ENCODE assay signal across 9 cellular contexts in genomic region chr9:114382951-114383865, GRCh38. TPM values are rescaled to one million over a fixed set of nuclear protein-coding genes. Genes with fewer than 3 reads are reported as not detected.
DNase-seq lines count a peak whose midpoint lies in the region; ATAC-seq, FAIRE-seq and TF ChIP-seq lines count a peak whose summit lies in the region.
"Had no signal": no experiment of that assay in that cellular context is flagged by ENCODE, and none has a peak within 500 bp of the region (broad histone marks: within the 10 kb centered on the region; RNA-seq: fewer than 3 reads in every experiment).

No MANE protein-coding gene starts in this region.

- peak overlapping the region; percentile 41 to 99 (median 88) for H3K27ac ChIP-seq in skin epidermis

- DNase-seq in GM10266 (ENCODE audit: extremely low spot score) (peak; percentile 69), Right ventricle myocardium superior (peak; percentile 60), amniotic stem cell (lab: John Stamatoyannopoulos, UW) (no peak), RCC 7860 (ENCODE audit: low spot score) (no peak)
- peak; percentile 70 to 76 for DNase-seq in activated T-cell treated with anti-CD3 and anti-CD28 coated beads, Interleukin-2, amount 50 U/mL, for 48 hours

- H3K79me2 ChIP-seq in Loucy (ENCODE audit: insufficient read depth, low read length), result peaks cover 93% of the 10 kb centered on the region

- H2AFZ ChIP-seq in Loucy (ENCODE audit: low read length), result no peak overlapping the region

- H3F3A ChIP-seq in Loucy (ENCODE audit: low read depth), result peaks cover 11% of the 10 kb centered on the region; the same call in 1 of the 2 replicates

- H4K20me1 ChIP-seq in Loucy (ENCODE audit: insufficient read depth, low read length, poor library complexity, severe bottlenecking), result peaks cover 45% of the 10 kb centered on the region

- H3K9me3 ChIP-seq in Loucy (ENCODE audit: insufficient read depth, low read depth, low read length), result no peaks in the 10 kb centered on the region

- intact Hi-C loops in Right ventricle myocardium superior (cut with DNase I), result no loop called here

- ATAC-seq in Right ventricle myocardium superior (ENCODE audit: poor library complexity) (peak; percentile 43), HG03280 (IDR thresholded peaks at IDR 0.05; ENCODE audit: unreplicated experiment) (no peak)

- TF ChIP-seq CTCF in GM10266 (IDR thresholded peaks at IDR 0.05; ENCODE audit: control insufficient read depth, insufficient read depth, low read depth, missing control alignments), result peak; percentile 34
- peak; percentile 41 for TF ChIP-seq CTCF in Loucy (conservative IDR thresholded peaks at IDR 0.05; ENCODE audit: low read length)

- H3K4me1 ChIP-seq in Loucy (ENCODE audit: insufficient read depth, low read length, poor library complexity, severe bottlenecking), result peaks cover 59% of the 10 kb centered on the region

- H3K36me3 ChIP-seq in Loucy (ENCODE audit: insufficient read depth, low read length), result peaks cover 24% of the 10 kb centered on the region

- peak overlapping the region; percentile 97 for H3K4me2 ChIP-seq in Loucy (ENCODE audit: low read depth, low read length, poor library complexity, severe bottlenecking)

- no peaks in the 10 kb centered on the region for H3K27me3 ChIP-seq in Loucy (ENCODE audit: insufficient read depth, low read length, poor library complexity, severe bottlenecking)

- no peaks in the 10 kb centered on the region for H3K9me2 ChIP-seq in Loucy (replicated peaks; ENCODE audit: low read depth, low read length)

- peak overlapping the region; percentile 78 for H3K9ac ChIP-seq in Loucy (ENCODE audit: low read depth, low read length, poor library complexity, severe bottlenecking)

- no peak for FAIRE-seq in RCC 7860 (lab: Jason Lieb, UNC)

- H3K4me3 ChIP-seq in Loucy (ENCODE audit: low read length, poor library complexity, severe bottlenecking), result peak overlapping the region; percentile 90
- H3K4me3 ChIP-seq in skin epidermis, result peak overlapping the region in 4 of 7 experiments; percentile 9 to 25 (median 18)

RNA-seq across cellular contexts. Expression of gene AKNA, which starts 4.6 kb away (rescaled TPM):
- total RNA-seq in Right ventricle myocardium superior, result 4.6 TPM

RNA-seq across cellular contexts. Expression of gene ORM2, which starts 53.5 kb away (rescaled TPM):
- not detected for total RNA-seq in Right ventricle myocardium superior
- total RNA-seq: NCI-H460 had no signal

Comparison
In these comparisons a context has a peak if more than half of its experiments do, and no peak if none do; other contexts are left out.
1. DNase-seq: peak in GM10266 (single experiment), activated T-cell treated with anti-CD3 and anti-CD28 coated beads, Interleukin-2, amount 50 U/mL, for 48 hours (2 of 2) and Right ventricle myocardium superior (single experiment); none in amniotic stem cell (single experiment) and RCC 7860 (single experiment).